ENCODE assay signal across 15 cellular contexts in the genomic region with DNA sequence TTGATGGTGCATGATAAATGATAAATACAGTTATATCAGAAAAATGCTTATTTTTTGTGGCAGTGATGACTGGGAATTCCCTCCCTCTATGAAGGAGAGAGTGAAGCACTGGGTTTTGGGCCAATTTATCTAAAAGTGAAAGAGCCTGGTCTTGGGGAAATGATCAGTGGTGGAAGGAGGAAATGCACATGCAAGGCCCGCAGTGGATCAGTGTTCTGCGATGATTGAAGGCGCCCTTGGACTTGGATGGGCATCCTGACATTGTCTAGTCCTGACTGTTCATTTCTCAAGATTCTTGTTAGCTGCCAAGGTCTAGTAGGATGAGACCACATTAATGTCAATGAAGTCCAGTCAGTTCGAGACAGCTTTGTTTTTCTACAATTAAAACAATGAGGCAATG.
"Had no signal": no experiment of that assay in that cellular context is flagged by ENCODE, and none has a peak within 500 bp of the region (broad histone marks: within the 10 kb centered on the region; RNA-seq: fewer than 3 reads in every experiment).

No MANE protein-coding gene starts in this region.

- ATAC-seq: effector memory CD8-positive, alpha-beta T cell; natural killer cell; stimulated activated memory B cell treated with anti-CD40 and anti-IgM and Interleukin-4, amounts not matched to agents 10 μg/mL and 1 μg/mL and 100 μg/mL, for 72 hours; stimulated activated naive CD8-positive, alpha-beta T cell treated with anti-CD3 and anti-CD28 coated beads, Interleukin-15, Interleukin-2, amounts not matched to agents 100 U/mL and 50 U/mL, for 24 hours had no signal

- DNase-seq: effector memory CD8-positive, alpha-beta T cell; erythroblast; esophagus squamous epithelium; glutamatergic neuron; heart right ventricle; left cardiac atrium; left ventricle myocardium superior; natural killer cell; occipital lobe; psoas muscle; spleen; stimulated activated CD4-positive, alpha-beta T cell treated with anti-CD3 and anti-CD28 coated beads, Interleukin-4, amount 100 ng/mL, for 4 hours; stimulated activated naive CD8-positive, alpha-beta T cell treated with anti-CD3 and anti-CD28 coated beads, Interleukin-15, Interleukin-2, amounts not matched to agents 100 U/mL and 50 U/mL, for 24 hours; testis had no signal
